ENCODE assay signal across 1 cellular context in the genomic region with DNA sequence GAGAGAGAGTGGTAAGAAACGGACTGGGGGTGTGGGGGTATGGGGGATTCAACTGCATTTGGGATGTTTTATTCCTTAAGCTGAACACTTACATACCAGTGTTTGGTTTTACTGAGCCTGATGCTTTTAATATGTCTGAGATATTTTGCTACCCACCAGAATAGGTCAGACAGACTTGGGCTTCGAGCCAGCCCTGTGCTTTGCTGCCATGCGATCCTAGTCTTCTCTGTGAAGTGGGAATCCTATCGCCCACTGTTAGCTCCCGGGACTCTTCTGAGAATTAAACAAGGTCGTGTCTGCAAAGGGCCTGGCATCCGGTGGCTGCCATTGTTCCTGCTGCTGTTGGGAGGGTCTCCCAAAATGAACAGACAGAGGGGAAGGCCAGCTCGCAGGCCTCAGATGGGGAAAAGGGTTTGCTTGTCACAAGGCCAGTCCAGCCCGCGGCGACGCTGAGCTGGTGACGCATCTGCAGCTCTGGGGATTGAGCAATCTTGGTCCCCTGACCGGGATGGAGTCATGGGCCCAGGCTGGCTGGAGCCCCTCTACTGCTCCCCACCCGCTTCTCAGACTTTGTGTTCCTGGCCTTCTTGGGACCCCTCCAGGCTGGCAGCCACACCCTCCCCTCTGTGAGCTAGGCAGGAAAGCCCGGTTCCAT.
TF ChIP-seq lines count a peak whose summit lies in the region.

No MANE protein-coding gene starts in this region.

TF ChIP-seq in HepG2, 621 proteins besides CTCF, POLR2A, EP300 and RAD21 (continued from another document):
- TF ChIP-seq, protein P1, sequence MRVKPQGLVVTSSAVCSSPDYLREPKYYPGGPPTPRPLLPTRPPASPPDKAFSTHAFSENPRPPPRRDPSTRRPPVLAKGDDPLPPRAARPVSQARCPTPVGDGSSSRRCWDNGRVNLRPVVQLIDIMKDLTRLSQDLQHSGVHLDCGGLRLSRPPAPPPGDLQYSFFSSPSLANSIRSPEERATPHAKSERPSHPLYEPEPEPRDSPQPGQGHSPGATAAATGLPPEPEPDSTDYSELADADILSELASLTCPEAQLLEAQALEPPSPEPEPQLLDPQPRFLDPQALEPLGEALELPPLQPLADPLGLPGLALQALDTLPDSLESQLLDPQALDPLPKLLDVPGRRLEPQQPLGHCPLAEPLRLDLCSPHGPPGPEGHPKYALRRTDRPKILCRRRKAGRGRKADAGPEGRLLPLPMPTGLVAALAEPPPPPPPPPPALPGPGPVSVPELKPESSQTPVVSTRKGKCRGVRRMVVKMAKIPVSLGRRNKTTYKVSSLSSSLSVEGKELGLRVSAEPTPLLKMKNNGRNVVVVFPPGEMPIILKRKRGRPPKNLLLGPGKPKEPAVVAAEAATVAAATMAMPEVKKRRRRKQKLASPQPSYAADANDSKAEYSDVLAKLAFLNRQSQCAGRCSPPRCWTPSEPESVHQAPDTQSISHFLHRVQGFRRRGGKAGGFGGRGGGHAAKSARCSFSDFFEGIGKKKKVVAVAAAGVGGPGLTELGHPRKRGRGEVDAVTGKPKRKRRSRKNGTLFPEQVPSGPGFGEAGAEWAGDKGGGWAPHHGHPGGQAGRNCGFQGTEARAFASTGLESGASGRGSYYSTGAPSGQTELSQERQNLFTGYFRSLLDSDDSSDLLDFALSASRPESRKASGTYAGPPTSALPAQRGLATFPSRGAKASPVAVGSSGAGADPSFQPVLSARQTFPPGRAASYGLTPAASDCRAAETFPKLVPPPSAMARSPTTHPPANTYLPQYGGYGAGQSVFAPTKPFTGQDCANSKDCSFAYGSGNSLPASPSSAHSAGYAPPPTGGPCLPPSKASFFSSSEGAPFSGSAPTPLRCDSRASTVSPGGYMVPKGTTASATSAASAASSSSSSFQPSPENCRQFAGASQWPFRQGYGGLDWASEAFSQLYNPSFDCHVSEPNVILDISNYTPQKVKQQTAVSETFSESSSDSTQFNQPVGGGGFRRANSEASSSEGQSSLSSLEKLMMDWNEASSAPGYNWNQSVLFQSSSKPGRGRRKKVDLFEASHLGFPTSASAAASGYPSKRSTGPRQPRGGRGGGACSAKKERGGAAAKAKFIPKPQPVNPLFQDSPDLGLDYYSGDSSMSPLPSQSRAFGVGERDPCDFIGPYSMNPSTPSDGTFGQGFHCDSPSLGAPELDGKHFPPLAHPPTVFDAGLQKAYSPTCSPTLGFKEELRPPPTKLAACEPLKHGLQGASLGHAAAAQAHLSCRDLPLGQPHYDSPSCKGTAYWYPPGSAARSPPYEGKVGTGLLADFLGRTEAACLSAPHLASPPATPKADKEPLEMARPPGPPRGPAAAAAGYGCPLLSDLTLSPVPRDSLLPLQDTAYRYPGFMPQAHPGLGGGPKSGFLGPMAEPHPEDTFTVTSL (CRISPR knock-in tag; IDR thresholded peaks at IDR 0.05; ENCODE audit: borderline replicate concordance), result no peak
- TF ChIP-seq, protein P2, sequence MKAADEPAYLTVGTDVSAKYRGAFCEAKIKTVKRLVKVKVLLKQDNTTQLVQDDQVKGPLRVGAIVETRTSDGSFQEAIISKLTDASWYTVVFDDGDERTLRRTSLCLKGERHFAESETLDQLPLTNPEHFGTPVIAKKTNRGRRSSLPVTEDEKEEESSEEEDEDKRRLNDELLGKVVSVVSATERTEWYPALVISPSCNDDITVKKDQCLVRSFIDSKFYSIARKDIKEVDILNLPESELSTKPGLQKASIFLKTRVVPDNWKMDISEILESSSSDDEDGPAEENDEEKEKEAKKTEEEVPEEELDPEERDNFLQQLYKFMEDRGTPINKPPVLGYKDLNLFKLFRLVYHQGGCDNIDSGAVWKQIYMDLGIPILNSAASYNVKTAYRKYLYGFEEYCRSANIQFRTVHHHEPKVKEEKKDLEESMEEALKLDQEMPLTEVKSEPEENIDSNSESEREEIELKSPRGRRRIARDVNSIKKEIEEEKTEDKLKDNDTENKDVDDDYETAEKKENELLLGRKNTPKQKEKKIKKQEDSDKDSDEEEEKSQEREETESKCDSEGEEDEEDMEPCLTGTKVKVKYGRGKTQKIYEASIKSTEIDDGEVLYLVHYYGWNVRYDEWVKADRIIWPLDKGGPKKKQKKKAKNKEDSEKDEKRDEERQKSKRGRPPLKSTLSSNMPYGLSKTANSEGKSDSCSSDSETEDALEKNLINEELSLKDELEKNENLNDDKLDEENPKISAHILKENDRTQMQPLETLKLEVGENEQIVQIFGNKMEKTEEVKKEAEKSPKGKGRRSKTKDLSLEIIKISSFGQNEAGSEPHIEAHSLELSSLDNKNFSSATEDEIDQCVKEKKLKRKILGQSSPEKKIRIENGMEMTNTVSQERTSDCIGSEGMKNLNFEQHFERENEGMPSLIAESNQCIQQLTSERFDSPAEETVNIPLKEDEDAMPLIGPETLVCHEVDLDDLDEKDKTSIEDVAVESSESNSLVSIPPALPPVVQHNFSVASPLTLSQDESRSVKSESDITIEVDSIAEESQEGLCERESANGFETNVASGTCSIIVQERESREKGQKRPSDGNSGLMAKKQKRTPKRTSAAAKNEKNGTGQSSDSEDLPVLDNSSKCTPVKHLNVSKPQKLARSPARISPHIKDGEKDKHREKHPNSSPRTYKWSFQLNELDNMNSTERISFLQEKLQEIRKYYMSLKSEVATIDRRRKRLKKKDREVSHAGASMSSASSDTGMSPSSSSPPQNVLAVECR (CRISPR knock-in tag; IDR thresholded peaks at IDR 0.05; ENCODE audit: borderline replicate concordance), result no peak
- no peak for TF ChIP-seq SNAI1 (CRISPR knock-in tag; IDR thresholded peaks at IDR 0.05; ENCODE audit: borderline replicate concordance)
- TF ChIP-seq CEBPB (IDR thresholded peaks at IDR 0.05; ENCODE audit: borderline replicate concordance, low read depth, low read length), result peak; percentile 37; the same call in 1 of the 2 replicates
- TF ChIP-seq, protein P3, sequence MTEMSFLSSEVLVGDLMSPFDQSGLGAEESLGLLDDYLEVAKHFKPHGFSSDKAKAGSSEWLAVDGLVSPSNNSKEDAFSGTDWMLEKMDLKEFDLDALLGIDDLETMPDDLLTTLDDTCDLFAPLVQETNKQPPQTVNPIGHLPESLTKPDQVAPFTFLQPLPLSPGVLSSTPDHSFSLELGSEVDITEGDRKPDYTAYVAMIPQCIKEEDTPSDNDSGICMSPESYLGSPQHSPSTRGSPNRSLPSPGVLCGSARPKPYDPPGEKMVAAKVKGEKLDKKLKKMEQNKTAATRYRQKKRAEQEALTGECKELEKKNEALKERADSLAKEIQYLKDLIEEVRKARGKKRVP (CRISPR knock-in tag; IDR thresholded peaks at IDR 0.05), result no peak
- TF ChIP-seq CEBPG (CRISPR knock-in tag; IDR thresholded peaks at IDR 0.05), result 0 out of 2 replicates have a peak, but pooled peaks have one; percentile 4
- no peak for TF ChIP-seq CC2D1A (CRISPR knock-in tag; IDR thresholded peaks at IDR 0.05)
- TF ChIP-seq, protein P4, sequence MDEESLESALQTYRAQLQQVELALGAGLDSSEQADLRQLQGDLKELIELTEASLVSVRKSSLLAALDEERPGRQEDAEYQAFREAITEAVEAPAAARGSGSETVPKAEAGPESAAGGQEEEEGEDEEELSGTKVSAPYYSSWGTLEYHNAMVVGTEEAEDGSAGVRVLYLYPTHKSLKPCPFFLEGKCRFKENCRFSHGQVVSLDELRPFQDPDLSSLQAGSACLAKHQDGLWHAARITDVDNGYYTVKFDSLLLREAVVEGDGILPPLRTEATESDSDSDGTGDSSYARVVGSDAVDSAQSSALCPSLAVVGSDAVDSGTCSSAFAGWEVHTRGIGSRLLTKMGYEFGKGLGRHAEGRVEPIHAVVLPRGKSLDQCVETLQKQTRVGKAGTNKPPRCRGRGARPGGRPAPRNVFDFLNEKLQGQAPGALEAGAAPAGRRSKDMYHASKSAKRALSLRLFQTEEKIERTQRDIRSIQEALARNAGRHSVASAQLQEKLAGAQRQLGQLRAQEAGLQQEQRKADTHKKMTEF (CRISPR knock-in tag; IDR thresholded peaks at IDR 0.05), result no peak
- TF ChIP-seq U2AF1 (optimal IDR thresholded peaks at IDR 0.05; ENCODE audit: low read depth, low read length), result no peak
- TF ChIP-seq, protein P5, sequence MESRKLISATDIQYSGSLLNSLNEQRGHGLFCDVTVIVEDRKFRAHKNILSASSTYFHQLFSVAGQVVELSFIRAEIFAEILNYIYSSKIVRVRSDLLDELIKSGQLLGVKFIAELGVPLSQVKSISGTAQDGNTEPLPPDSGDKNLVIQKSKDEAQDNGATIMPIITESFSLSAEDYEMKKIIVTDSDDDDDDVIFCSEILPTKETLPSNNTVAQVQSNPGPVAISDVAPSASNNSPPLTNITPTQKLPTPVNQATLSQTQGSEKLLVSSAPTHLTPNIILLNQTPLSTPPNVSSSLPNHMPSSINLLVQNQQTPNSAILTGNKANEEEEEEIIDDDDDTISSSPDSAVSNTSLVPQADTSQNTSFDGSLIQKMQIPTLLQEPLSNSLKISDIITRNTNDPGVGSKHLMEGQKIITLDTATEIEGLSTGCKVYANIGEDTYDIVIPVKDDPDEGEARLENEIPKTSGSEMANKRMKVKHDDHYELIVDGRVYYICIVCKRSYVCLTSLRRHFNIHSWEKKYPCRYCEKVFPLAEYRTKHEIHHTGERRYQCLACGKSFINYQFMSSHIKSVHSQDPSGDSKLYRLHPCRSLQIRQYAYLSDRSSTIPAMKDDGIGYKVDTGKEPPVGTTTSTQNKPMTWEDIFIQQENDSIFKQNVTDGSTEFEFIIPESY (CRISPR knock-in tag; IDR thresholded peaks at IDR 0.05), result peak; percentile 81
- no peak for TF ChIP-seq THYN1 (CRISPR knock-in tag; IDR thresholded peaks at IDR 0.05; ENCODE audit: borderline replicate concordance, low read depth)
